ENCODE assay signal across 28 cellular contexts in genomic region chr5:114500756-114501155, GRCh38.
"Had no signal": no experiment of that assay in that cellular context is flagged by ENCODE, and none has a peak within 500 bp of the region (broad histone marks: within the 10 kb centered on the region; RNA-seq: fewer than 3 reads in every experiment).

No MANE protein-coding gene starts in this region.

- H3K36me3 Mint-ChIP-seq: activated naive CD8-positive, alpha-beta T cell treated with anti-CD3 and anti-CD28 coated beads, Interleukin-2, amount 10 ng/mL, durations not matched to agents 7 days and 5 days; T-cell had no signal

- FAIRE-seq: colon, RCC 7860 had no signal

- H3K4me1 ChIP-seq: adrenal gland, SJSA1 had no signal

- ATAC-seq: activated CD4-positive, CD25-positive, alpha-beta regulatory T cell treated with anti-CD3 and anti-CD28 coated beads, Interleukin-2, amount 50 U/mL, for 24 hours; activated CD8-positive, alpha-beta T cell treated with anti-CD3 and anti-CD28 coated beads, Interleukin-2, amount 10 ng/mL, durations not matched to agents 7 days and 5 days; PC-3; T-cell had no signal

- H3K27ac ChIP-seq: adrenal gland, KMS-11, SJSA1, WERI-Rb-1 had no signal

- H3K4me1 Mint-ChIP-seq: activated naive CD8-positive, alpha-beta T cell treated with anti-CD3 and anti-CD28 coated beads, Interleukin-2, amount 10 ng/mL, durations not matched to agents 7 days and 5 days; T-cell had no signal

- H3K27me3 ChIP-seq: adrenal gland, MG63 had no signal

- H3K9me3 Mint-ChIP-seq: activated naive CD8-positive, alpha-beta T cell treated with anti-CD3 and anti-CD28 coated beads, Interleukin-2, amount 10 ng/mL, durations not matched to agents 7 days and 5 days had no signal

- H3K4me3 Mint-ChIP-seq: activated CD8-positive, alpha-beta T cell treated with anti-CD3 and anti-CD28 coated beads, Interleukin-2, amount 10 ng/mL, durations not matched to agents 7 days and 5 days; activated naive CD8-positive, alpha-beta T cell treated with anti-CD3 and anti-CD28 coated beads, Interleukin-2, amount 10 ng/mL, durations not matched to agents 7 days and 5 days; T-cell had no signal

- H3K4me3 ChIP-seq: adrenal gland, MG63, SJSA1 had no signal

- H3K9me3 ChIP-seq: adrenal gland, MG63, SJSA1 had no signal

- DNase-seq: activated CD4-positive, alpha-beta T cell treated with anti-CD3 and anti-CD28 coated beads for 4 hours; activated CD4-positive, alpha-beta T cell treated with anti-CD3 and anti-CD28 coated beads, Interleukin-2, amount 50 U/mL, for 4 hours; activated CD8-positive, alpha-beta memory T cell treated with anti-CD3 and anti-CD28 coated beads, Interleukin-2, amount 50 U/mL, for 48 hours; activated CD8-positive, alpha-beta T cell treated with anti-CD3 and anti-CD28 coated beads, Interleukin-2, amount 10 ng/mL, durations not matched to agents 7 days and 5 days; activated naive CD4-positive, alpha-beta T cell treated with anti-CD3 and anti-CD28 coated beads, Interleukin-2, amount 50 U/mL, for 16 hours; activated naive CD8-positive, alpha-beta T cell treated with anti-CD3 and anti-CD28 coated beads, Interleukin-2, amount 10 ng/mL, durations not matched to agents 7 days and 5 days; activated T-cell treated with anti-CD3 and anti-CD28 coated beads, Interleukin-2, amount 50 U/mL, for 1 hour; adrenal gland; anterior cingulate cortex; cerebellar nuclear complex; MG63; NCI-H1092; NCI-H1417; NCI-H1930; NCI-H2171; NCI-H2227 treated with DMSO at 0.1 percent for 48 hours; NCI-H446 treated with DMSO at 0.1 percent for 48 hours; NCI-H526; NCI-H82; PC-3; SHP77; T-cell; WERI-Rb-1 had no signal

- H3K36me3 ChIP-seq: MG63, SJSA1, WERI-Rb-1 had no signal

- H3K27me3 Mint-ChIP-seq: activated naive CD8-positive, alpha-beta T cell treated with anti-CD3 and anti-CD28 coated beads, Interleukin-2, amount 10 ng/mL, durations not matched to agents 7 days and 5 days; T-cell had no signal

- H3K27ac Mint-ChIP-seq: activated CD8-positive, alpha-beta T cell treated with anti-CD3 and anti-CD28 coated beads, Interleukin-2, amount 10 ng/mL, durations not matched to agents 7 days and 5 days; activated naive CD8-positive, alpha-beta T cell treated with anti-CD3 and anti-CD28 coated beads, Interleukin-2, amount 10 ng/mL, durations not matched to agents 7 days and 5 days; T-cell had no signal
